14 cellular contexts compared by ENCODE assay signal in the genomic region with DNA sequence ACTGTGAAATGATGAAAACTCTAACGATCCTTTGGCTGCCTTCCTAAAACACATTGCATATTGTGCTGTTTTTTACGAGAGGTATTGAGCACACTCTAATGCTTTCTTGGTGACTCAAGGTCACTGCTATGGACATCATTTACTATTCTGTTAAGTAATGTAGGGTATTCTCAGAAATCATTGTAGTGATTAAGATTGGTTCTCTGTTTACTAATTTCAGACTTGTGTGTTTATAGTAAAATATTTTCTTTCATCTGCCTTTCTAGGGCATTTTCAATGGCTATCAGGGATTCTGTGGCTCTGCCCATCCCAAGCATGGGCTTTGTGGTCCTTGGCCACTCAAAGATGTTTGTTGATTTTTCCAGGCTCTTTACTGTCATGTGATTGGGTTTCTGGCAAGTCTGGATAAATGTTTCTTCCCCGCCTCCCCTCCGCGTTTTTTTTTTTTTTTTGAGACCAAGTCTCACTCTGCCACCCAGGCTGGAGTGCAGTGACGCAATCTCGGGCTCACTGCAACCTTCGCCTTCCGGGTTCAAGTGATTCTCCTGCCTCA. TPM values are rescaled to one million over a fixed set of nuclear protein-coding genes. Genes with fewer than 3 reads are reported as not detected.
DNase-seq lines count a peak whose midpoint lies in the region; TF ChIP-seq lines count a peak whose summit lies in the region.
"Had no signal": no experiment of that assay in that cellular context is flagged by ENCODE, and none has a peak within 500 bp of the region (broad histone marks: within the 10 kb centered on the region; RNA-seq: fewer than 3 reads in every experiment).

No MANE protein-coding gene starts in this region.

- no peak overlapping the region for H3K27ac Mint-ChIP-seq in progenitor cell of endocrine pancreas
- H3K27ac Mint-ChIP-seq: activated B cell treated with CpG ODN at 0.5 μM for 24 hours; stimulated activated memory B cell treated with anti-CD40 and anti-IgM and Interleukin-4, amounts not matched to agents 10 μg/mL and 1 μg/mL and 100 μg/mL, for 72 hours had no signal

- H4K20me1 ChIP-seq in hepatocyte (ENCODE audit: insufficient read depth, poor library complexity, severe bottlenecking), result no peaks in the 10 kb centered on the region

- no peak overlapping the region for H3K4me3 ChIP-seq in hepatocyte

- TF ChIP-seq CTCF in VCaP (conservative IDR thresholded peaks at IDR 0.05), result no peak
- no peak for TF ChIP-seq CTCF in hepatocyte (IDR thresholded peaks at IDR 0.05; ENCODE audit: poor library complexity)
- no peak for TF ChIP-seq CTCF in progenitor cell of endocrine pancreas (IDR thresholded peaks at IDR 0.05; ENCODE audit: unreplicated experiment)

- peaks cover 33% of the 10 kb centered on the region for H3K36me3 Mint-ChIP-seq in progenitor cell of endocrine pancreas (ENCODE audit: insufficient read depth)

- WGBS in hepatocyte (ENCODE audit: low lambda C conversion rate, missing lambda C conversion rate), result 68% methylated on average over 8 of the region's 9 CpGs

- peak; percentile 10 for DNase-seq in AG08395 (ENCODE audit: low spot score)
- DNase-seq in GM04504 (ENCODE audit: low read depth), result peak; percentile 50
- DNase-seq in hepatocyte (ENCODE audit: low spot score), result no peak
- DNase-seq in amniotic stem cell (lab: John Stamatoyannopoulos, UW), result no peak
- DNase-seq in anterior cingulate cortex (lab: John Stamatoyannopoulos, UW), result no peak
- no peak for DNase-seq in progenitor cell of endocrine pancreas (ENCODE audit: low spot score, unreplicated experiment)
- DNase-seq in hippocampal formation (lab: John Stamatoyannopoulos, UW), result no peak
- DNase-seq: activated B cell treated with CpG ODN at 0.5 μM for 24 hours; activated naive CD4-positive, alpha-beta T cell treated with anti-CD3 and anti-CD28 coated beads, Interleukin-2, amount 10 ng/mL, durations not matched to agents 7 days and 5 days; COR-L47; NCI-H2081; stimulated activated CD4-positive, alpha-beta T cell treated with anti-CD3 and anti-CD28 coated beads, Interleukin-12 subunit alpha, Interleukin-12 subunit beta, amount 100 ng/mL, for 4 hours had no signal

- no peak overlapping the region for H2AFZ ChIP-seq in hepatocyte

- H3K36me3 ChIP-seq in hepatocyte (replicated peaks; ENCODE audit: insufficient read depth, low read depth), result no peaks in the 10 kb centered on the region

- H3K79me2 ChIP-seq in hepatocyte, result peaks cover 4% of the 10 kb centered on the region

- H3K9me2 ChIP-seq in hepatocyte (replicated peaks; ENCODE audit: insufficient read depth), result no peaks in the 10 kb centered on the region

- H3K4me3 Mint-ChIP-seq in progenitor cell of endocrine pancreas (ENCODE audit: low read depth), result no peak overlapping the region
- H3K4me3 Mint-ChIP-seq: activated B cell treated with CpG ODN at 0.5 μM for 24 hours; activated naive CD4-positive, alpha-beta T cell treated with anti-CD3 and anti-CD28 coated beads, Interleukin-2, amount 10 ng/mL, durations not matched to agents 7 days and 5 days; stimulated activated memory B cell treated with anti-CD40 and anti-IgM and Interleukin-4, amounts not matched to agents 10 μg/mL and 1 μg/mL and 100 μg/mL, for 72 hours had no signal

- peak overlapping the region; percentile 24 for H3K4me2 ChIP-seq in hepatocyte

- H3K9me3 Mint-ChIP-seq in progenitor cell of endocrine pancreas (ENCODE audit: low read depth), result peaks cover 4% of the 10 kb centered on the region
- H3K9me3 Mint-ChIP-seq: activated B cell treated with CpG ODN at 0.5 μM for 24 hours; activated naive CD4-positive, alpha-beta T cell treated with anti-CD3 and anti-CD28 coated beads, Interleukin-2, amount 10 ng/mL, durations not matched to agents 7 days and 5 days; stimulated activated memory B cell treated with anti-CD40 and anti-IgM and Interleukin-4, amounts not matched to agents 10 μg/mL and 1 μg/mL and 100 μg/mL, for 72 hours had no signal

- H3K27me3 ChIP-seq in hepatocyte, result no peaks in the 10 kb centered on the region

- H3K4me1 Mint-ChIP-seq in progenitor cell of endocrine pancreas (ENCODE audit: low read depth), result peaks cover 6% of the 10 kb centered on the region

- H3K4me1 ChIP-seq in hepatocyte (ENCODE audit: insufficient read depth), result peaks cover 9% of the 10 kb centered on the region

- H3K27ac ChIP-seq in VCaP (peak overlapping the region; percentile 46), hepatocyte (peak overlapping the region; percentile 35)

- no peaks in the 10 kb centered on the region for H3K27me3 Mint-ChIP-seq in progenitor cell of endocrine pancreas
- H3K27me3 Mint-ChIP-seq: activated B cell treated with CpG ODN at 0.5 μM for 24 hours; activated naive CD4-positive, alpha-beta T cell treated with anti-CD3 and anti-CD28 coated beads, Interleukin-2, amount 10 ng/mL, durations not matched to agents 7 days and 5 days; stimulated activated memory B cell treated with anti-CD40 and anti-IgM and Interleukin-4, amounts not matched to agents 10 μg/mL and 1 μg/mL and 100 μg/mL, for 72 hours had no signal

- H3K9me3 ChIP-seq in hepatocyte (ENCODE audit: low read depth), result peaks cover 10% of the 10 kb centered on the region

RNA-seq across cellular contexts. Expression of gene UBE2F, which starts 29.3 kb away (rescaled TPM):
- 52.8 and 59.8 TPM in 2 replicates for total RNA-seq in hepatocyte
- polyA plus RNA-seq in hepatocyte, result 60.1 and 66.7 TPM in 2 replicates
- total RNA-seq in progenitor cell of endocrine pancreas, result 38.6 and 47.9 TPM in 2 replicates

Comparison
In these comparisons a context has a peak if more than half of its experiments do, and no peak if none do; other contexts are left out.
1. DNase-seq: peak in AG08395 (single experiment) and GM04504 (single experiment); none in hepatocyte (single experiment), amniotic stem cell (single experiment), anterior cingulate cortex (0 of 58), progenitor cell of endocrine pancreas (single experiment) and hippocampal formation (0 of 2).